19 cellular contexts compared by ENCODE assay signal in genomic region chr1:226371049-226371694, GRCh38. TPM values are rescaled to one million over a fixed set of nuclear protein-coding genes. Genes with fewer than 3 reads are reported as not detected.
A peak's percentile ranks its signal among the peaks of the same experiment; 100 is the strongest.
DNase-seq lines count a peak whose midpoint lies in the region; ATAC-seq and TF ChIP-seq lines count a peak whose summit lies in the region.
"Had no signal": no experiment of that assay in that cellular context is flagged by ENCODE, and none has a peak within 500 bp of the region (broad histone marks: within the 10 kb centered on the region; RNA-seq: fewer than 3 reads in every experiment).

No MANE protein-coding gene starts in this region.

- H3K27ac Mint-ChIP-seq in activated T-cell treated with anti-CD3 and anti-CD28 coated beads, Interleukin-2, amount 50 U/mL, for 24 hours: peak overlapping the region; percentile 38
- peak overlapping the region; percentile 90 for H3K27ac Mint-ChIP-seq in stimulated activated memory B cell treated with anti-CD40 and anti-IgM and Interleukin-4, amounts not matched to agents 10 μg/mL and 1 μg/mL and 100 μg/mL, for 72 hours

- ATAC-seq in HG03354 (IDR thresholded peaks at IDR 0.05; ENCODE audit: poor library complexity, severe bottlenecking, unreplicated experiment) (peak; percentile 23), HG02610 (IDR thresholded peaks at IDR 0.05; ENCODE audit: unreplicated experiment) (no peak)
- peak; percentile 46 for ATAC-seq in stimulated activated memory B cell treated with anti-CD40 and anti-IgM and Interleukin-4, amounts not matched to agents 10 μg/mL and 1 μg/mL and 100 μg/mL, for 72 hours

- H3K4me1 ChIP-seq in esophagus muscularis mucosa: peaks cover 10 to 26% (median 20%) of the 10 kb centered on the region in 4 donors
- H3K4me1 ChIP-seq: adrenal gland, breast epithelium had no signal

- no peaks in the 10 kb centered on the region for H3K9me3 ChIP-seq in esophagus muscularis mucosa
- no peaks in the 10 kb centered on the region for H3K9me3 ChIP-seq in WERI-Rb-1 (ENCODE audit: severe bottlenecking)
- H3K9me3 ChIP-seq: adrenal gland, breast epithelium, heart right ventricle had no signal

- peaks cover 100% of the 10 kb centered on the region for H3K36me3 Mint-ChIP-seq in activated T-cell treated with anti-CD3 and anti-CD28 coated beads, Interleukin-2, amount 50 U/mL, for 24 hours (ENCODE audit: low read depth)
- peaks cover 66% of the 10 kb centered on the region for H3K36me3 Mint-ChIP-seq in stimulated activated memory B cell treated with anti-CD40 and anti-IgM and Interleukin-4, amounts not matched to agents 10 μg/mL and 1 μg/mL and 100 μg/mL, for 72 hours

- H3K4me1 Mint-ChIP-seq in activated T-cell treated with anti-CD3 and anti-CD28 coated beads, Interleukin-2, amount 50 U/mL, for 24 hours (ENCODE audit: low read depth): no peaks in the 10 kb centered on the region
- peaks cover 52% of the 10 kb centered on the region for H3K4me1 Mint-ChIP-seq in stimulated activated memory B cell treated with anti-CD40 and anti-IgM and Interleukin-4, amounts not matched to agents 10 μg/mL and 1 μg/mL and 100 μg/mL, for 72 hours

- H3K27me3 ChIP-seq in esophagus muscularis mucosa (no peaks in the 10 kb centered on the region), WERI-Rb-1 (ENCODE audit: insufficient read depth, low read depth, severe bottlenecking) (no peaks in the 10 kb centered on the region)
- H3K27me3 ChIP-seq: adrenal gland, breast epithelium, heart right ventricle had no signal

- TF ChIP-seq POLR2A in esophagus muscularis mucosa (IDR thresholded peaks at IDR 0.05; ENCODE audit: low read depth): no peak

- no peak for TF ChIP-seq CTCF in esophagus muscularis mucosa (IDR thresholded peaks at IDR 0.05)
- TF ChIP-seq CTCF in WERI-Rb-1 (IDR thresholded peaks at IDR 0.05; ENCODE audit: low read depth, low read length): no peak

- no peaks in the 10 kb centered on the region for H3K9me3 Mint-ChIP-seq in activated T-cell treated with anti-CD3 and anti-CD28 coated beads, Interleukin-2, amount 50 U/mL, for 24 hours
- H3K9me3 Mint-ChIP-seq in stimulated activated memory B cell treated with anti-CD40 and anti-IgM and Interleukin-4, amounts not matched to agents 10 μg/mL and 1 μg/mL and 100 μg/mL, for 72 hours: no peaks in the 10 kb centered on the region

- H3K27me3 Mint-ChIP-seq in activated T-cell treated with anti-CD3 and anti-CD28 coated beads, Interleukin-2, amount 50 U/mL, for 24 hours: no peaks in the 10 kb centered on the region
- no peaks in the 10 kb centered on the region for H3K27me3 Mint-ChIP-seq in stimulated activated memory B cell treated with anti-CD40 and anti-IgM and Interleukin-4, amounts not matched to agents 10 μg/mL and 1 μg/mL and 100 μg/mL, for 72 hours

- no peak for TF ChIP-seq EP300 in esophagus muscularis mucosa (IDR thresholded peaks at IDR 0.05)

- no peak overlapping the region for H3K4me3 Mint-ChIP-seq in activated T-cell treated with anti-CD3 and anti-CD28 coated beads, Interleukin-2, amount 50 U/mL, for 24 hours
- peak overlapping the region; percentile 68 for H3K4me3 Mint-ChIP-seq in stimulated activated memory B cell treated with anti-CD40 and anti-IgM and Interleukin-4, amounts not matched to agents 10 μg/mL and 1 μg/mL and 100 μg/mL, for 72 hours

- DNase-seq in activated T-cell treated with anti-CD3 and anti-CD28 coated beads, Interleukin-2, amount 50 U/mL, for 24 hours: peak; percentile 11
- DNase-seq in activated T-cell treated with anti-CD3 and anti-CD28 coated beads, Interleukin-2, amount 50 U/mL, for 48 hours: no peak
- DNase-seq in esophagus muscularis mucosa (ENCODE audit: extremely low spot score) (no peak), WERI-Rb-1 (no peak), cerebellar nuclear complex (lab: John Stamatoyannopoulos, UW) (no peak)
- DNase-seq: 8988T; activated CD4-positive, alpha-beta T cell treated with anti-CD3 and anti-CD28 coated beads for 4 hours; adrenal gland; AML-193; heart right ventricle; NCI-H1092; NCI-H2081; NCI-H446 treated with DMSO at 0.1 percent for 48 hours; stimulated activated CD4-positive, alpha-beta T cell treated with anti-CD3 and anti-CD28 coated beads, Interleukin-4, amount 100 ng/mL, for 4 hours had no signal

- H3K4me3 ChIP-seq in esophagus muscularis mucosa: no peak overlapping the region
- no peak overlapping the region for H3K4me3 ChIP-seq in WERI-Rb-1 (ENCODE audit: low read depth, low read length)
- H3K4me3 ChIP-seq: adrenal gland, breast epithelium, heart right ventricle had no signal

- peaks cover 75 to 99% (median 95%) of the 10 kb centered on the region in 4 donors for H3K36me3 ChIP-seq in esophagus muscularis mucosa
- peaks cover 16% of the 10 kb centered on the region for H3K36me3 ChIP-seq in WERI-Rb-1

- intact Hi-C loops in esophagus muscularis mucosa (cut with DNase I): no loop called here

- 64% methylated on average over 6 of the region's 6 CpGs for WGBS in esophagus muscularis mucosa

- H3K27ac ChIP-seq in esophagus muscularis mucosa (replicated peaks in 1 of 4): peak overlapping the region in 3 of 4 donors; percentile 8 to 29 (median 18)
- no peak overlapping the region for H3K27ac ChIP-seq in WERI-Rb-1
- H3K27ac ChIP-seq: adrenal gland, breast epithelium, KMS-11 had no signal

RNA-seq across cellular contexts. Expression of gene PARP1, which starts 36.7 kb away (rescaled TPM):
- total RNA-seq in esophagus muscularis mucosa: 100 to 1,000 TPM; 103 to 136 (median 108) TPM
